Comparison of ENCODE assay signal across 24 cellular contexts in genomic region chr16:87830673-87831420, GRCh38. TPM values are rescaled to one million over a fixed set of nuclear protein-coding genes. Genes with fewer than 3 reads are reported as not detected.
DNase-seq lines count a peak whose midpoint lies in the region; ATAC-seq and TF ChIP-seq lines count a peak whose summit lies in the region.
"Had no signal": no experiment of that assay in that cellular context is flagged by ENCODE, and none has a peak within 500 bp of the region (broad histone marks: within the 10 kb centered on the region; RNA-seq: fewer than 3 reads in every experiment).

No MANE protein-coding gene starts in this region.

- H3K9me3 Mint-ChIP-seq in type B pancreatic cell = no peaks in the 10 kb centered on the region
- H3K9me3 Mint-ChIP-seq: naive B cell had no signal

- intact Hi-C loops in Right ventricle myocardium inferior (cut with DNase I) (no loop called here), dorsolateral prefrontal cortex (cut with DNase I) (no loop called here), lower lobe of right lung (cut with DNase I) (no loop called here)

- H3K36me3 Mint-ChIP-seq in type B pancreatic cell = no peaks in the 10 kb centered on the region
- H3K36me3 Mint-ChIP-seq: naive B cell had no signal

- DNase-seq in Right ventricle myocardium inferior (ENCODE audit: missing footprints) = peak; percentile 71
- no peak for DNase-seq in right atrium auricular region (ENCODE audit: low spot score)
- DNase-seq in activated T-cell treated with anti-CD3 and anti-CD28 coated beads for 4 hours = peak; percentile 10
- no peak for DNase-seq in dorsolateral prefrontal cortex
- DNase-seq in type B pancreatic cell (ENCODE audit: extremely low spot score, unreplicated experiment) = no peak
- no peak for DNase-seq in lower lobe of right lung
- DNase-seq in NCI-H2081 treated with DMSO at 0.1 percent for 48 hours (lab: John Stamatoyannopoulos, UW) = no peak
- DNase-seq in NCI-H128 (lab: John Stamatoyannopoulos, UW; ENCODE audit: unreplicated experiment) = no peak
- DNase-seq: activated CD8-positive, alpha-beta memory T cell treated with anti-CD3 and anti-CD28 coated beads, Interleukin-2, amount 50 U/mL, for 48 hours; aorta; colonic mucosa; COR-L47; GDM1; glutamatergic neuron; GOT3; naive B cell; NCI-H1092 treated with DMSO at 0.1 percent for 48 hours; NCI-H2171; Right ventricle myocardium superior; stimulated activated naive CD8-positive, alpha-beta T cell treated with anti-CD3 and anti-CD28 coated beads, Interleukin-15, Interleukin-2, amounts not matched to agents 100 U/mL and 50 U/mL, for 24 hours; T-helper 1 cell had no signal

- H3K27me3 ChIP-seq in right atrium auricular region (no peaks in the 10 kb centered on the region), dorsolateral prefrontal cortex (no peaks in the 10 kb centered on the region), lower lobe of right lung (ENCODE audit: low read depth) (no peaks in the 10 kb centered on the region)
- H3K27me3 ChIP-seq: colonic mucosa, vagina had no signal

- H3K36me3 ChIP-seq in right atrium auricular region (peaks cover 10% of the 10 kb centered on the region), lower lobe of right lung (peaks cover 24% of the 10 kb centered on the region)
- H3K36me3 ChIP-seq: colonic mucosa, vagina had no signal

- no peaks in the 10 kb centered on the region for H3K4me1 Mint-ChIP-seq in type B pancreatic cell (ENCODE audit: unreplicated experiment)

- no peaks in the 10 kb centered on the region for H3K27me3 Mint-ChIP-seq in type B pancreatic cell
- H3K27me3 Mint-ChIP-seq: naive B cell had no signal

- H3K4me3 ChIP-seq in right atrium auricular region (no peak overlapping the region), dorsolateral prefrontal cortex (no peak overlapping the region), lower lobe of right lung (no peak overlapping the region)
- H3K4me3 ChIP-seq: colonic mucosa, lung, vagina had no signal

- H3K27ac Mint-ChIP-seq in type B pancreatic cell = peak overlapping the region; percentile 66

- ATAC-seq in Right ventricle myocardium inferior (no peak), lower lobe of right lung (no peak)
- ATAC-seq: stimulated activated naive CD8-positive, alpha-beta T cell treated with anti-CD3 and anti-CD28 coated beads, Interleukin-15, Interleukin-2, amounts not matched to agents 100 U/mL and 50 U/mL, for 24 hours had no signal

- TF ChIP-seq CTCF in right atrium auricular region (IDR thresholded peaks at IDR 0.05) = no peak
- TF ChIP-seq CTCF in dorsolateral prefrontal cortex (IDR thresholded peaks at IDR 0.05 in 54 of 56, conservative IDR thresholded peaks at IDR 0.05 in 2 of 56; ENCODE audit: low read depth in 1 of 56, partially characterized antibody in 56 of 56) = no peak
- TF ChIP-seq CTCF in type B pancreatic cell (conservative IDR thresholded peaks at IDR 0.05) = no peak
- TF ChIP-seq CTCF in lower lobe of right lung (IDR thresholded peaks at IDR 0.05) = no peak

- no peak overlapping the region for H3K4me3 Mint-ChIP-seq in type B pancreatic cell

- H3K4me1 ChIP-seq in right atrium auricular region (peaks cover 0 to 14% of the 10 kb centered on the region in 2 donors), lower lobe of right lung (no peaks in the 10 kb centered on the region)
- H3K4me1 ChIP-seq: colonic mucosa, parathyroid adenoma, vagina had no signal

- H3K9me3 ChIP-seq in right atrium auricular region (no peaks in the 10 kb centered on the region), lower lobe of right lung (no peaks in the 10 kb centered on the region)
- H3K9me3 ChIP-seq: colonic mucosa, vagina had no signal

- H3K27ac ChIP-seq in right atrium auricular region (no peak overlapping the region), dorsolateral prefrontal cortex (peak overlapping the region in 39 of 59 donors; percentile 1 to 82 (median 51)), lower lobe of right lung (no peak overlapping the region)
- H3K27ac ChIP-seq: colonic mucosa, parathyroid adenoma, vagina had no signal

RNA-seq across cellular contexts. Expression of gene SLC7A5, which starts 38.5 kb away (rescaled TPM):
- total RNA-seq in Right ventricle myocardium inferior = 3.3 TPM
- total RNA-seq in right atrium auricular region = 10 to 100 TPM in 1 of 2 donors, 1 to 10 TPM in 1; 5.8 to 12.8 TPM
- 100 to 1,000 TPM in 16 of 120 experiments, 10 to 100 TPM in 104; 37.8 to 157 (median 74.3) TPM for total RNA-seq in dorsolateral prefrontal cortex
- 40.4 and 51.2 TPM in 2 replicates for total RNA-seq in type B pancreatic cell (ENCODE audit: low replicate concordance)
- total RNA-seq in lower lobe of right lung = 10.7 TPM

Comparison
In these comparisons a context has a peak if more than half of its experiments do, and no peak if none do; other contexts are left out.
1. DNase-seq: peak in Right ventricle myocardium inferior (single experiment) and activated T-cell treated with anti-CD3 and anti-CD28 coated beads for 4 hours (single experiment); none in right atrium auricular region (single experiment), dorsolateral prefrontal cortex (0 of 10), type B pancreatic cell (single experiment), lower lobe of right lung (single experiment), NCI-H2081 treated with DMSO at 0.1 percent for 48 hours (single experiment) and NCI-H128 (single experiment).
2. H3K27ac ChIP-seq: peak in dorsolateral prefrontal cortex (39 of 59); none in right atrium auricular region (0 of 2) and lower lobe of right lung (single experiment).